In the genomic region with DNA sequence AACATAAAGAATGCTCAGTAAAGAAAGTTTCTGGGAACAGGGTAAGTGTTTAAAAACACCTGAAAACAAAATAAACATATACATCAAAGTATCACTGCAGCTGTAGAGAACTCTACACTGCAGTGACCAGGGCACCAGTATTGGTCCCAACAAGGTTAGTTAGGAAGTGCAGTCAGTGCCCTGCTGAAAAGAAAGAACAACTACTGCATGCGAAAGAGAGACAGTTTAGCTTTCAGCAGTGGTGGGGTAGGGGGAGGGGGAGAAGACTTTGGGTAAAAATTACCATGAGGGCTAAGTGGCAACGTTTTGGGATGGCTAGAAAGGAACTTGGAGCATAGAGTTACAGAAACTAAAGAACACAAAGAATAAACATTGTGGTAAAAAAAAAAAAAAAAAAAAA, we compare ENCODE assay signal across 18 cellular contexts.
DNase-seq lines count a peak whose midpoint lies in the region; ATAC-seq and TF ChIP-seq lines count a peak whose summit lies in the region.
"Had no signal": no experiment of that assay in that cellular context is flagged by ENCODE, and none has a peak within 500 bp of the region (broad histone marks: within the 10 kb centered on the region; RNA-seq: fewer than 3 reads in every experiment).

No MANE protein-coding gene starts in this region.

- DNase-seq in GM23338 (ENCODE audit: low spot score): peak; percentile 22
- peak; percentile 38 to 41 for DNase-seq in Kasumi-1 (lab: John Stamatoyannopoulos, UW)
- DNase-seq in neural progenitor cell (ENCODE audit: low spot score): no peak
- no peak for DNase-seq in HEK293T (ENCODE audit: extremely low spot score)
- no peak for DNase-seq in stimulated activated CD4-positive, alpha-beta T cell treated with anti-CD3 and anti-CD28 coated beads, Interleukin-4, amount 100 ng/mL, for 1 hour
- no peak for DNase-seq in HFFc6
- DNase-seq: Calu3; CD4-positive, alpha-beta T cell; DND-41; NCI-H1092 treated with DMSO at 0.1 percent for 48 hours; NCI-H2081 treated with DMSO at 0.1 percent for 48 hours; Peyer's patch had no signal

- 28 to 43% methylated on average over 1 to 2 of the region's 2 CpGs for WGBS in ectodermal cell, 2 experiments

- H3K9me3 Mint-ChIP-seq in GM23338 (no peaks in the 10 kb centered on the region), neural progenitor cell (peaks cover 3% of the 10 kb centered on the region), HFFc6 (no peaks in the 10 kb centered on the region)
- H3K9me3 Mint-ChIP-seq: CD4-positive, alpha-beta T cell had no signal

- H3K27me3 Mint-ChIP-seq in GM23338 (ENCODE audit: insufficient read depth, low read depth, poor library complexity) (no peaks in the 10 kb centered on the region), neural progenitor cell (ENCODE audit: insufficient read depth, low read depth) (no peaks in the 10 kb centered on the region), HFFc6 (ENCODE audit: insufficient read depth) (no peaks in the 10 kb centered on the region)
- H3K27me3 Mint-ChIP-seq: B cell; CD4-positive, alpha-beta T cell had no signal

- H3K4me3 ChIP-seq in GM23338 (no peak overlapping the region), ectodermal cell (ENCODE audit: insufficient read depth, low read depth, low read length) (no peak overlapping the region), neural progenitor cell (no peak overlapping the region)
- H3K4me3 ChIP-seq: GM12878, Peyer's patch, SK-N-MC had no signal

- H3K9ac ChIP-seq in neural progenitor cell: no peak overlapping the region

- no peaks in the 10 kb centered on the region for H3K36me3 ChIP-seq in GM23338 (ENCODE audit: insufficient read depth)
- H3K36me3 ChIP-seq in ectodermal cell (ENCODE audit: control insufficient read depth, insufficient read depth, low read length): no peaks in the 10 kb centered on the region
- no peaks in the 10 kb centered on the region for H3K36me3 ChIP-seq in neural progenitor cell
- H3K36me3 ChIP-seq: Peyer's patch had no signal

- H3K27ac ChIP-seq in GM23338 (ENCODE audit: low read depth) (no peak overlapping the region), ectodermal cell (ENCODE audit: insufficient read depth, low read depth, low read length, poor library complexity, severe bottlenecking) (peak overlapping the region; percentile 8), neural progenitor cell (no peak overlapping the region)
- H3K27ac ChIP-seq: Peyer's patch, SK-N-MC had no signal

- H2AFZ ChIP-seq in GM23338: no peak overlapping the region
- H2AFZ ChIP-seq in neural progenitor cell (replicated peaks): no peak overlapping the region

- H3K9me3 ChIP-seq in ectodermal cell (ENCODE audit: control insufficient read depth, low read length): no peaks in the 10 kb centered on the region
- no peaks in the 10 kb centered on the region for H3K9me3 ChIP-seq in neural progenitor cell (ENCODE audit: low read depth)
- H3K9me3 ChIP-seq: Peyer's patch had no signal

- H4K20me1 ChIP-seq in GM23338 (replicated peaks; ENCODE audit: insufficient read depth): no peaks in the 10 kb centered on the region
- H4K20me1 ChIP-seq in neural progenitor cell (ENCODE audit: low read depth): no peaks in the 10 kb centered on the region

- H3K4me3 Mint-ChIP-seq in GM23338 (no peak overlapping the region), neural progenitor cell (no peak overlapping the region), HFFc6 (no peak overlapping the region)
- H3K4me3 Mint-ChIP-seq: B cell; CD4-positive, alpha-beta T cell had no signal

- POLR2A ChIA-PET in HEK293T (lab: Yijun Ruan, JAX): no interaction called here

- H3K4me2 ChIP-seq in GM23338: no peak overlapping the region
- no peak overlapping the region for H3K4me2 ChIP-seq in neural progenitor cell

- peak; percentile 81 for ATAC-seq in GM23338
- ATAC-seq: HCT116, Right ventricle myocardium inferior had no signal

- no peaks in the 10 kb centered on the region for H3K9me2 ChIP-seq in GM23338 (ENCODE audit: insufficient read depth)

- TF ChIP-seq CTCF in GM23338 (conservative IDR thresholded peaks at IDR 0.05; ENCODE audit: low read depth in 2 of 2) (no peak), neural progenitor cell (IDR thresholded peaks at IDR 0.05) (no peak), HFFc6 (IDR thresholded peaks at IDR 0.05) (no peak)

- H3K27ac Mint-ChIP-seq in GM23338: no peak overlapping the region
- peak overlapping the region; percentile 83 for H3K27ac Mint-ChIP-seq in neural progenitor cell
- H3K27ac Mint-ChIP-seq in HFFc6: no peak overlapping the region
- H3K27ac Mint-ChIP-seq: B cell; CD4-positive, alpha-beta T cell had no signal

- H3F3A ChIP-seq in GM23338 (replicated peaks; ENCODE audit: low read depth) (no peaks in the 10 kb centered on the region), neural progenitor cell (ENCODE audit: low read depth) (no peaks in the 10 kb centered on the region)

- no peaks in the 10 kb centered on the region for H3K36me3 Mint-ChIP-seq in GM23338 (ENCODE audit: low read depth)
- peaks cover 7% of the 10 kb centered on the region for H3K36me3 Mint-ChIP-seq in neural progenitor cell
- H3K36me3 Mint-ChIP-seq in HFFc6 (ENCODE audit: low read depth): no peaks in the 10 kb centered on the region

- CTCF ChIA-PET in HEK293T (lab: Yijun Ruan, JAX): no interaction called here

- no peaks in the 10 kb centered on the region for H3K27me3 ChIP-seq in GM23338 (ENCODE audit: insufficient read depth)
- H3K27me3 ChIP-seq in ectodermal cell (ENCODE audit: control insufficient read depth, insufficient read depth, low read length, poor library complexity, severe bottlenecking): no peaks in the 10 kb centered on the region
- no peaks in the 10 kb centered on the region for H3K27me3 ChIP-seq in neural progenitor cell
- H3K27me3 ChIP-seq: Peyer's patch had no signal

- no peaks in the 10 kb centered on the region for H3K79me2 ChIP-seq in GM23338 (replicated peaks; ENCODE audit: insufficient read depth)
- no peaks in the 10 kb centered on the region for H3K79me2 ChIP-seq in neural progenitor cell (ENCODE audit: low read depth)

- peaks cover 12% of the 10 kb centered on the region for H3K4me1 Mint-ChIP-seq in GM23338
- peaks cover 25% of the 10 kb centered on the region for H3K4me1 Mint-ChIP-seq in neural progenitor cell
- peaks cover 6% of the 10 kb centered on the region; the same call in 1 of the 2 replicates for H3K4me1 Mint-ChIP-seq in HFFc6 (ENCODE audit: low read depth)

- H3K4me1 ChIP-seq in GM23338 (ENCODE audit: insufficient read depth): peaks cover 5% of the 10 kb centered on the region; the same call in 1 of the 2 replicates
- H3K4me1 ChIP-seq in ectodermal cell (ENCODE audit: control insufficient read depth, insufficient read depth, low read length): no peaks in the 10 kb centered on the region
- H3K4me1 ChIP-seq in neural progenitor cell: peaks cover 5% of the 10 kb centered on the region
- H3K4me1 ChIP-seq: Peyer's patch had no signal

TF ChIP-seq in GM23338, 12 proteins besides CTCF, POLR2A, EP300 and RAD21 (continues in another document):
- TF ChIP-seq ZNF114 (CRISPR knock-in tag; IDR thresholded peaks at IDR 0.05) (no peak), EZH2 (IDR thresholded peaks at IDR 0.05; ENCODE audit: low read depth, unreplicated experiment) (no peak), EZH2phosphoT487 (IDR thresholded peaks at IDR 0.05; ENCODE audit: unreplicated experiment) (no peak)
- TF ChIP-seq, protein P1, sequence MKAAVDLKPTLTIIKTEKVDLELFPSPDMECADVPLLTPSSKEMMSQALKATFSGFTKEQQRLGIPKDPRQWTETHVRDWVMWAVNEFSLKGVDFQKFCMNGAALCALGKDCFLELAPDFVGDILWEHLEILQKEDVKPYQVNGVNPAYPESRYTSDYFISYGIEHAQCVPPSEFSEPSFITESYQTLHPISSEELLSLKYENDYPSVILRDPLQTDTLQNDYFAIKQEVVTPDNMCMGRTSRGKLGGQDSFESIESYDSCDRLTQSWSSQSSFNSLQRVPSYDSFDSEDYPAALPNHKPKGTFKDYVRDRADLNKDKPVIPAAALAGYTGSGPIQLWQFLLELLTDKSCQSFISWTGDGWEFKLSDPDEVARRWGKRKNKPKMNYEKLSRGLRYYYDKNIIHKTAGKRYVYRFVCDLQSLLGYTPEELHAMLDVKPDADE (IDR thresholded peaks at IDR 0.05): no peak

TF ChIP-seq in HEK293T, 16 proteins besides CTCF, POLR2A, EP300 and RAD21:
- TF ChIP-seq NFRKB (IDR thresholded peaks at IDR 0.05): no peak
- TF ChIP-seq L3MBTL2 (conservative IDR thresholded peaks at IDR 0.05): no peak
- TF ChIP-seq FOXA1 (IDR thresholded peaks at IDR 0.05): no peak
- no peak for TF ChIP-seq CTBP1 (IDR thresholded peaks at IDR 0.05; ENCODE audit: borderline replicate concordance)
- TF ChIP-seq SUZ12 (IDR thresholded peaks at IDR 0.05): no peak
- TF ChIP-seq ZNF384 (IDR thresholded peaks at IDR 0.05): no peak
- no peak for TF ChIP-seq ELF4 (IDR thresholded peaks at IDR 0.05)
- no peak for TF ChIP-seq LEF1 (IDR thresholded peaks at IDR 0.05; ENCODE audit: borderline replicate concordance)
- no peak for TF ChIP-seq FOXK2 (IDR thresholded peaks at IDR 0.05)
- TF ChIP-seq HDGF (IDR thresholded peaks at IDR 0.05; ENCODE audit: borderline replicate concordance): no peak
- no peak for TF ChIP-seq ARNT (IDR thresholded peaks at IDR 0.05)
- TF ChIP-seq, protein P2, sequence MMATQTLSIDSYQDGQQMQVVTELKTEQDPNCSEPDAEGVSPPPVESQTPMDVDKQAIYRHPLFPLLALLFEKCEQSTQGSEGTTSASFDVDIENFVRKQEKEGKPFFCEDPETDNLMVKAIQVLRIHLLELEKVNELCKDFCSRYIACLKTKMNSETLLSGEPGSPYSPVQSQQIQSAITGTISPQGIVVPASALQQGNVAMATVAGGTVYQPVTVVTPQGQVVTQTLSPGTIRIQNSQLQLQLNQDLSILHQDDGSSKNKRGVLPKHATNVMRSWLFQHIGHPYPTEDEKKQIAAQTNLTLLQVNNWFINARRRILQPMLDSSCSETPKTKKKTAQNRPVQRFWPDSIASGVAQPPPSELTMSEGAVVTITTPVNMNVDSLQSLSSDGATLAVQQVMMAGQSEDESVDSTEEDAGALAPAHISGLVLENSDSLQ (IDR thresholded peaks at IDR 0.05): no peak
- no peak for TF ChIP-seq SP1 (IDR thresholded peaks at IDR 0.05)
- no peak for TF ChIP-seq FOXM1 (IDR thresholded peaks at IDR 0.05; ENCODE audit: borderline replicate concordance)
- TF ChIP-seq BHLHE40 (IDR thresholded peaks at IDR 0.05; ENCODE audit: borderline replicate concordance): no peak

Comparison
In these comparisons a context has a peak if more than half of its experiments do, and no peak if none do; other contexts are left out.
1. DNase-seq: peak in GM23338 (single experiment) and Kasumi-1 (2 of 2); none in neural progenitor cell (single experiment), HEK293T (single experiment), stimulated activated CD4-positive, alpha-beta T cell treated with anti-CD3 and anti-CD28 coated beads, Interleukin-4, amount 100 ng/mL, for 1 hour (single experiment) and HFFc6 (single experiment).